In genomic region chr12:56080556-56081138, GRCh38 we compare ENCODE assay signal across 8 cellular contexts. TPM values are rescaled to one million over a fixed set of nuclear protein-coding genes. Genes with fewer than 3 reads are reported as not detected.
DNase-seq lines count a peak whose midpoint lies in the region; ATAC-seq and TF ChIP-seq lines count a peak whose summit lies in the region.

No MANE protein-coding gene starts in this region.

- ATAC-seq in Panc1 (no peak), HG03521 (IDR thresholded peaks at IDR 0.05; ENCODE audit: unreplicated experiment) (no peak), GM19455 (IDR thresholded peaks at IDR 0.05; ENCODE audit: unreplicated experiment) (no peak)

- no peaks in the 10 kb centered on the region for H3K36me3 ChIP-seq in CD8-positive, alpha-beta memory T cell (ENCODE audit: insufficient read depth, low read length)
- H3K36me3 ChIP-seq in Panc1 (ENCODE audit: control insufficient read depth, insufficient read depth, low read length) (no peaks in the 10 kb centered on the region; the same call in 1 of the 2 replicates), fibroblast of lung (ENCODE audit: control insufficient read depth, insufficient read depth, low read length) (no peaks in the 10 kb centered on the region), ovary (no peaks in the 10 kb centered on the region)

- H3K9ac ChIP-seq in fibroblast of lung (ENCODE audit: insufficient read depth, low read length): no peak overlapping the region

- intact Hi-C loops in Panc1 (cut with micrococcal nuclease; ENCODE audit: unreplicated experiment): no loop called here
- intact Hi-C loops in ovary (cut with DNase I): no loop called here

- H3K4me2 ChIP-seq in fibroblast of lung (ENCODE audit: extremely low read depth, insufficient read depth, low read length): peak overlapping the region; percentile 96

- peak overlapping the region in 1 of 8 donors; percentile 42 for H3K27ac Mint-ChIP-seq in CD8-positive, alpha-beta memory T cell

- TF ChIP-seq POLR2A in ovary (IDR thresholded peaks at IDR 0.05): no peak
- no peak for TF ChIP-seq POLR2A in erythroblast (IDR thresholded peaks at IDR 0.05; ENCODE audit: low read length)

- H2AFZ ChIP-seq in fibroblast of lung (ENCODE audit: low read length): no peak overlapping the region

- no TSS peak for BruUV-seq in Panc1 (replicated peaks; lab: Mats Ljungman, UMichigan)

- H3K9me3 ChIP-seq in CD8-positive, alpha-beta memory T cell (ENCODE audit: low read length): no peaks in the 10 kb centered on the region
- H3K9me3 ChIP-seq in Panc1 (ENCODE audit: control insufficient read depth, insufficient read depth, low read depth, low read length): no peaks in the 10 kb centered on the region
- no peaks in the 10 kb centered on the region for H3K9me3 ChIP-seq in fibroblast of lung (ENCODE audit: control insufficient read depth, insufficient read depth, low read depth, low read length)
- no peaks in the 10 kb centered on the region for H3K9me3 ChIP-seq in ovary

- H3K36me3 Mint-ChIP-seq in CD8-positive, alpha-beta memory T cell: peaks cover 0 to 1% (median 0%) of the 10 kb centered on the region in 3 donors

- no peaks in the 10 kb centered on the region for H4K20me1 ChIP-seq in fibroblast of lung (ENCODE audit: control insufficient read depth, extremely low read depth, insufficient read depth, low read length)

- no peaks in the 10 kb centered on the region for H3K79me2 ChIP-seq in fibroblast of lung (ENCODE audit: control insufficient read depth, insufficient read depth, low read length)

- WGBS in ovary, 3 donors: 15 to 32% (median 19%) methylated on average over 20 of the region's 20 CpGs

- no peaks in the 10 kb centered on the region for H3K9me3 Mint-ChIP-seq in CD8-positive, alpha-beta memory T cell

- TF ChIP-seq EP300 in ovary (IDR thresholded peaks at IDR 0.05): no peak

- TF ChIP-seq CTCF in Panc1 (IDR thresholded peaks at IDR 0.05) (no peak), fibroblast of lung (conservative IDR thresholded peaks at IDR 0.05 in 1 of 2, IDR thresholded peaks at IDR 0.05 in 1 of 2; ENCODE audit: low read depth in 1 of 2, low read length in 2 of 2) (no peak), ovary (IDR thresholded peaks at IDR 0.05) (no peak), GM20000 (IDR thresholded peaks at IDR 0.05; ENCODE audit: extremely low read depth, missing control alignments) (no peak)

- peak overlapping the region; percentile 84 to 94 (median 86) for H3K4me3 Mint-ChIP-seq in CD8-positive, alpha-beta memory T cell

- peaks cover 3 to 24% (median 4%) of the 10 kb centered on the region in 3 donors for H3K4me1 Mint-ChIP-seq in CD8-positive, alpha-beta memory T cell

- POLR2A ChIA-PET in CD8-positive, alpha-beta memory T cell (lab: Charles Lee): interaction anchor here (0.7 to 2.2 kb wide), 4 partner anchors 23 to 38 kb away, joined by 3 to 9 read pairs (median 4); partner anchors contain the start of genes PA2G4, RPL41 and ZC3H10
- POLR2A ChIA-PET in Panc1 (lab: Charles Lee): interaction anchor here (0.5 kb wide), 1 partner anchor 18 kb away, joined by 6 read pairs; no protein-coding TSS in a partner anchor

- in situ Hi-C loops in Panc1 (cut with HindIII; ENCODE audit: low pct_unique_long_range_greater_than_20kb, low sequenced_read_pairs): no loop called here

- H3K4me1 ChIP-seq in CD8-positive, alpha-beta memory T cell (ENCODE audit: insufficient read depth, low read length): peaks cover 5% of the 10 kb centered on the region
- H3K4me1 ChIP-seq in Panc1 (ENCODE audit: control insufficient read depth, insufficient read depth, low read length): peaks cover 6% of the 10 kb centered on the region
- no peaks in the 10 kb centered on the region for H3K4me1 ChIP-seq in fibroblast of lung (ENCODE audit: control insufficient read depth, extremely low read depth, insufficient read depth, low read length)
- H3K4me1 ChIP-seq in ovary (ENCODE audit: insufficient read depth): peaks cover 5% of the 10 kb centered on the region

- H3K27me3 Mint-ChIP-seq in CD8-positive, alpha-beta memory T cell: peaks cover 7 to 13% of the 10 kb centered on the region in 2 donors

- no peak overlapping the region for H3K27ac ChIP-seq in CD8-positive, alpha-beta memory T cell (ENCODE audit: low read depth, low read length)
- no peak overlapping the region for H3K27ac ChIP-seq in Panc1 (ENCODE audit: low read length)
- no peak overlapping the region for H3K27ac ChIP-seq in fibroblast of lung (ENCODE audit: insufficient read depth, low read length)
- H3K27ac ChIP-seq in ovary: no peak overlapping the region

- DNase-seq in CD8-positive, alpha-beta memory T cell: no peak
- DNase-seq in Panc1 (ENCODE audit: low read depth, low spot score) (no peak), fibroblast of lung (ENCODE audit: low read depth in 2 of 2) (no peak), ovary (no peak), erythroblast (lab: John Stamatoyannopoulos, UW) (no peak), GM20000 (ENCODE audit: low spot score) (no peak)

- CTCF ChIA-PET in CD8-positive, alpha-beta memory T cell (lab: Charles Lee): interaction anchor here (1.0 to 1.1 kb wide), 2 partner anchors 13 to 44 kb away, joined by 3 read pairs; no protein-coding TSS in a partner anchor
- CTCF ChIA-PET in Panc1 (lab: Charles Lee): interaction anchor here (0.5 kb wide), 1 partner anchor 47 kb away, joined by 3 read pairs; the partner anchor contains the start of gene ESYT1

- peaks cover 6% of the 10 kb centered on the region for H3K27me3 ChIP-seq in CD8-positive, alpha-beta memory T cell (ENCODE audit: insufficient read depth, low read length, poor library complexity, severe bottlenecking)
- H3K27me3 ChIP-seq in Panc1 (ENCODE audit: control insufficient read depth, insufficient read depth, low read length) (no peaks in the 10 kb centered on the region), fibroblast of lung (ENCODE audit: control insufficient read depth, insufficient read depth, low read length) (peaks cover 26% of the 10 kb centered on the region), ovary (no peaks in the 10 kb centered on the region)

- H3K4me3 ChIP-seq in CD8-positive, alpha-beta memory T cell (ENCODE audit: low read length): peak overlapping the region; percentile 83
- H3K4me3 ChIP-seq in Panc1 (ENCODE audit: low read depth in 2 of 2, low read length in 2 of 2) (peak overlapping the region; percentile 58 to 84), fibroblast of lung (replicated peaks in 1 of 4; ENCODE audit: control extremely low read depth in 1 of 4, insufficient read depth in 1 of 4, low read depth in 3 of 4, low read length in 4 of 4) (peak overlapping the region in 2 of 4 experiments; percentile 55 to 72), ovary (peak overlapping the region; percentile 33)

RNA-seq across cellular contexts. Expression of gene ERBB3, which starts 0.7 kb away (rescaled TPM):
- total RNA-seq in CD8-positive, alpha-beta memory T cell: 1 to 10 TPM; 1.7 to 1.9 TPM
- polyA plus RNA-seq in CD8-positive, alpha-beta memory T cell: 0.63 TPM
- 0.90 TPM for total RNA-seq in Panc1 (2021; ENCODE audit: unreplicated experiment)
- polyA plus RNA-seq in Panc1 (2012; ENCODE audit: insufficient read length): 1.7 TPM
- 0.66 and 1.3 TPM in 2 replicates for total RNA-seq in fibroblast of lung
- polyA plus RNA-seq in fibroblast of lung: 0.59 and 0.92 TPM in 2 replicates
- polyA plus RNA-seq in fibroblast of lung (2012): 0.56 and 0.96 TPM in 2 replicates
- 3.0 TPM in 1 of 2 replicates, not detected in the other for polyA minus RNA-seq in fibroblast of lung (ENCODE audit: low replicate concordance)
- total RNA-seq in ovary: 10 to 100 TPM in 1 of 7 donors, 1 to 10 TPM in 5, under 1 TPM in 1; 0.72 to 20.6 (median 3.3) TPM
- 1 to 10 TPM; 1.1 to 5.0 TPM for polyA plus RNA-seq in ovary

RNA-seq across cellular contexts. Expression of gene PA2G4, which starts 23.7 kb away (rescaled TPM):
- total RNA-seq in CD8-positive, alpha-beta memory T cell: 100 to 1,000 TPM; 468 to 504 TPM
- 249 TPM for polyA plus RNA-seq in CD8-positive, alpha-beta memory T cell
- total RNA-seq in Panc1 (2021; ENCODE audit: unreplicated experiment): 175 TPM
- 159 TPM for polyA plus RNA-seq in Panc1 (2012; ENCODE audit: insufficient read length)
- total RNA-seq in fibroblast of lung: 92.2 and 93.5 TPM in 2 replicates
- 202 and 342 TPM in 2 replicates for polyA plus RNA-seq in fibroblast of lung
- 94.2 and 182 TPM in 2 replicates for polyA plus RNA-seq in fibroblast of lung (2012)
- 12.2 and 20.4 TPM in 2 replicates for polyA minus RNA-seq in fibroblast of lung (ENCODE audit: low replicate concordance)
- 10 to 100 TPM; 65.6 to 86.2 (median 77.0) TPM for total RNA-seq in ovary
- polyA plus RNA-seq in ovary: 100 to 1,000 TPM in 1 of 2 donors, 10 to 100 TPM in 1; 86.5 to 219 TPM

RNA-seq across cellular contexts. Expression of gene RPL41, which starts 35.8 kb away (rescaled TPM):
- total RNA-seq in CD8-positive, alpha-beta memory T cell: 1,000 to 10,000 TPM; 5,711 to 5,990 TPM
- polyA plus RNA-seq in CD8-positive, alpha-beta memory T cell: 7,268 TPM
- total RNA-seq in Panc1 (2021; ENCODE audit: unreplicated experiment) (2,264 TPM), fibroblast of lung (2,664 and 4,175 TPM in 2 replicates), ovary (1,000 to 10,000 TPM; 6,021 to 8,245 (median 6,510) TPM)
- polyA plus RNA-seq in Panc1 (2012; ENCODE audit: insufficient read length): 5,429 TPM
- polyA plus RNA-seq in fibroblast of lung (6,961 and 9,604 TPM in 2 replicates), ovary (over 10,000 TPM; 11,306 to 11,451 TPM)
- 7,932 and 8,024 TPM in 2 replicates for polyA plus RNA-seq in fibroblast of lung (2012)
- polyA minus RNA-seq in fibroblast of lung (ENCODE audit: low replicate concordance): 1,416 and 1,475 TPM in 2 replicates

RNA-seq across cellular contexts. Expression of gene ZC3H10, which starts 37.4 kb away (rescaled TPM):
- 1 to 10 TPM; 8.1 to 9.0 TPM for total RNA-seq in CD8-positive, alpha-beta memory T cell
- polyA plus RNA-seq in CD8-positive, alpha-beta memory T cell: 3.2 TPM
- 6.0 TPM for total RNA-seq in Panc1 (2021; ENCODE audit: unreplicated experiment)
- polyA plus RNA-seq in Panc1 (2012; ENCODE audit: insufficient read length): 5.0 TPM
- 5.6 and 7.2 TPM in 2 replicates for total RNA-seq in fibroblast of lung
- polyA plus RNA-seq in fibroblast of lung: 1.8 and 1.9 TPM in 2 replicates
- 1.9 and 3.5 TPM in 2 replicates for polyA plus RNA-seq in fibroblast of lung (2012)
- 2.9 and 4.0 TPM in 2 replicates for polyA minus RNA-seq in fibroblast of lung (ENCODE audit: low replicate concordance)
- total RNA-seq in ovary: 10 to 100 TPM in 4 of 7 donors, 1 to 10 TPM in 3; 1.8 to 14.7 (median 10.7) TPM
- polyA plus RNA-seq in ovary: 1 to 10 TPM; 4.4 to 5.2 TPM

RNA-seq across cellular contexts. Expression of gene RPS26, which starts 38.9 kb away (rescaled TPM):
- total RNA-seq in CD8-positive, alpha-beta memory T cell: 10 to 100 TPM; 48.8 to 59.9 TPM
- polyA plus RNA-seq in CD8-positive, alpha-beta memory T cell: 1,127 TPM
- total RNA-seq in Panc1 (2021; ENCODE audit: unreplicated experiment) (46.4 TPM), fibroblast of lung (86.2 and 125 TPM in 2 replicates), ovary (1,000 to 10,000 TPM in 1 of 7 donors, 100 to 1,000 TPM in 2, 10 to 100 TPM in 4; 16.2 to 2,562 (median 59.7) TPM)
- polyA plus RNA-seq in Panc1 (2012; ENCODE audit: insufficient read length): 199 TPM
- polyA plus RNA-seq in fibroblast of lung (739 and 1,779 TPM in 2 replicates), ovary (1,000 to 10,000 TPM in 1 of 2 donors, 100 to 1,000 TPM in 1; 198 to 1,468 TPM)
- polyA plus RNA-seq in fibroblast of lung (2012): 685 and 1,323 TPM in 2 replicates
- 45.7 and 128 TPM in 2 replicates for polyA minus RNA-seq in fibroblast of lung (ENCODE audit: low replicate concordance)
